Comparison of ENCODE assay signal across 9 cellular contexts in genomic region chr2:38077431-38077769, GRCh38. TPM values are rescaled to one million over a fixed set of nuclear protein-coding genes. Genes with fewer than 3 reads are reported as not detected.
DNase-seq lines count a peak whose midpoint lies in the region; ATAC-seq lines count a peak whose summit lies in the region.
"Had no signal": no experiment of that assay in that cellular context is flagged by ENCODE, and none has a peak within 500 bp of the region (broad histone marks: within the 10 kb centered on the region; RNA-seq: fewer than 3 reads in every experiment).

No MANE protein-coding gene starts in this region.

- H3K9me3 ChIP-seq in adipocyte (ENCODE audit: control insufficient read depth, low read length): no peaks in the 10 kb centered on the region
- H3K9me3 ChIP-seq in stomach smooth muscle (ENCODE audit: control insufficient read depth in 2 of 2, low read length in 2 of 2): no peaks in the 10 kb centered on the region

- peaks cover 48% of the 10 kb centered on the region for H3K27me3 Mint-ChIP-seq in activated CD4-positive, alpha-beta T cell treated with anti-CD3 and anti-CD28 coated beads, Interleukin-2, amount 10 ng/mL, durations not matched to agents 7 days and 5 days

- H3K4me3 Mint-ChIP-seq in activated CD4-positive, alpha-beta T cell treated with anti-CD3 and anti-CD28 coated beads, Interleukin-2, amount 10 ng/mL, durations not matched to agents 7 days and 5 days: peak overlapping the region; percentile 74

- ATAC-seq in left lobe of liver (peak; percentile 50), HG03520 (IDR thresholded peaks at IDR 0.05; ENCODE audit: unreplicated experiment) (no peak), GM18867 (IDR thresholded peaks at IDR 0.05; ENCODE audit: unreplicated experiment) (no peak)

- H3K4me1 ChIP-seq in adipocyte (ENCODE audit: control insufficient read depth, insufficient read depth, low read length) (peaks cover 30% of the 10 kb centered on the region), stomach smooth muscle (ENCODE audit: control insufficient read depth, insufficient read depth, low read length) (peaks cover 30% of the 10 kb centered on the region)

- H3K36me3 ChIP-seq in adipocyte (ENCODE audit: control insufficient read depth, insufficient read depth, low read length, severe bottlenecking): no peaks in the 10 kb centered on the region
- H3K36me3 ChIP-seq in stomach smooth muscle (ENCODE audit: control insufficient read depth in 2 of 2, insufficient read depth in 2 of 2, low read length in 2 of 2): no peaks in the 10 kb centered on the region

- peaks cover 39% of the 10 kb centered on the region for H3K4me1 Mint-ChIP-seq in activated CD4-positive, alpha-beta T cell treated with anti-CD3 and anti-CD28 coated beads, Interleukin-2, amount 10 ng/mL, durations not matched to agents 7 days and 5 days

- H3K9ac ChIP-seq in adipocyte (ENCODE audit: low read length) (peak overlapping the region; percentile 91), stomach smooth muscle (ENCODE audit: low read length in 2 of 2) (peak overlapping the region; percentile 55 to 70)

- H3K27ac ChIP-seq in stomach smooth muscle (ENCODE audit: low read length): peak overlapping the region; percentile 73

- peak; percentile 11 for DNase-seq in activated CD4-positive, alpha-beta T cell treated with anti-CD3 and anti-CD28 coated beads, Interleukin-2, amount 10 ng/mL, durations not matched to agents 7 days and 5 days
- DNase-seq in activated CD4-positive, alpha-beta T cell treated with anti-CD3 and anti-CD28 coated beads, Interleukin-2, amount 50 U/mL, for 4 hours: no peak
- no peak for DNase-seq in adipocyte (ENCODE audit: low read depth)
- DNase-seq in left lobe of liver (ENCODE audit: low spot score): peak; percentile 89
- no peak for DNase-seq in NCI-H524 treated with DMSO at 0.1 percent for 48 hours (lab: John Stamatoyannopoulos, UW)
- DNase-seq: CD8-positive, alpha-beta memory T cell had no signal

- H3K27ac Mint-ChIP-seq in activated CD4-positive, alpha-beta T cell treated with anti-CD3 and anti-CD28 coated beads, Interleukin-2, amount 10 ng/mL, durations not matched to agents 7 days and 5 days: peak overlapping the region; percentile 77
- H3K27ac Mint-ChIP-seq: CD8-positive, alpha-beta memory T cell had no signal

- POLR2A ChIA-PET in activated CD4-positive, alpha-beta T cell treated with anti-CD3 and anti-CD28 coated beads, Interleukin-2, amount 10 ng/mL, durations not matched to agents 7 days and 5 days (lab: Charles Lee): interaction anchor here (1.4 kb wide), 1 partner anchor 18 kb away, joined by 3 read pairs; no protein-coding TSS in a partner anchor

- CTCF ChIA-PET in activated CD4-positive, alpha-beta T cell treated with anti-CD3 and anti-CD28 coated beads, Interleukin-2, amount 10 ng/mL, durations not matched to agents 7 days and 5 days (lab: Charles Lee): interaction anchor here (1.5 to 2.1 kb wide), 3 partner anchors 14 to 431 kb away, joined by 4 to 7 read pairs (median 4); no protein-coding TSS in a partner anchor

- H3K27me3 ChIP-seq in adipocyte (replicated peaks; ENCODE audit: control insufficient read depth, insufficient read depth, low read length) (no peaks in the 10 kb centered on the region), stomach smooth muscle (ENCODE audit: control insufficient read depth in 1 of 2, insufficient read depth in 2 of 2, low read length in 2 of 2) (peaks cover 2 to 21% of the 10 kb centered on the region in 2 donors)

- no peaks in the 10 kb centered on the region for H3K9me3 Mint-ChIP-seq in activated CD4-positive, alpha-beta T cell treated with anti-CD3 and anti-CD28 coated beads, Interleukin-2, amount 10 ng/mL, durations not matched to agents 7 days and 5 days
- H3K9me3 Mint-ChIP-seq: CD8-positive, alpha-beta memory T cell had no signal

- peaks cover 9% of the 10 kb centered on the region for H3K36me3 Mint-ChIP-seq in activated CD4-positive, alpha-beta T cell treated with anti-CD3 and anti-CD28 coated beads, Interleukin-2, amount 10 ng/mL, durations not matched to agents 7 days and 5 days (ENCODE audit: low read depth)

- H3K4me3 ChIP-seq in adipocyte (ENCODE audit: low read length): peak overlapping the region; percentile 83
- peak overlapping the region; percentile 73 to 78 for H3K4me3 ChIP-seq in stomach smooth muscle (ENCODE audit: low read length in 2 of 2)

RNA-seq across cellular contexts. Expression of gene CYP1B1, which starts 1.4 kb away (rescaled TPM):
- 10 to 100 TPM; 13.8 to 15.4 TPM for total RNA-seq in activated CD4-positive, alpha-beta T cell treated with anti-CD3 and anti-CD28 coated beads, Interleukin-2, amount 10 ng/mL, durations not matched to agents 7 days and 5 days
- 6.1 TPM for total RNA-seq in left lobe of liver

Comparison
In these comparisons a context has a peak if more than half of its experiments do, and no peak if none do; other contexts are left out.
1. DNase-seq: peak in activated CD4-positive, alpha-beta T cell treated with anti-CD3 and anti-CD28 coated beads, Interleukin-2, amount 10 ng/mL, durations not matched to agents 7 days and 5 days (single experiment) and left lobe of liver (single experiment); none in activated CD4-positive, alpha-beta T cell treated with anti-CD3 and anti-CD28 coated beads, Interleukin-2, amount 50 U/mL, for 4 hours (0 of 2), adipocyte (single experiment) and NCI-H524 treated with DMSO at 0.1 percent for 48 hours (single experiment).